In the genomic region with DNA sequence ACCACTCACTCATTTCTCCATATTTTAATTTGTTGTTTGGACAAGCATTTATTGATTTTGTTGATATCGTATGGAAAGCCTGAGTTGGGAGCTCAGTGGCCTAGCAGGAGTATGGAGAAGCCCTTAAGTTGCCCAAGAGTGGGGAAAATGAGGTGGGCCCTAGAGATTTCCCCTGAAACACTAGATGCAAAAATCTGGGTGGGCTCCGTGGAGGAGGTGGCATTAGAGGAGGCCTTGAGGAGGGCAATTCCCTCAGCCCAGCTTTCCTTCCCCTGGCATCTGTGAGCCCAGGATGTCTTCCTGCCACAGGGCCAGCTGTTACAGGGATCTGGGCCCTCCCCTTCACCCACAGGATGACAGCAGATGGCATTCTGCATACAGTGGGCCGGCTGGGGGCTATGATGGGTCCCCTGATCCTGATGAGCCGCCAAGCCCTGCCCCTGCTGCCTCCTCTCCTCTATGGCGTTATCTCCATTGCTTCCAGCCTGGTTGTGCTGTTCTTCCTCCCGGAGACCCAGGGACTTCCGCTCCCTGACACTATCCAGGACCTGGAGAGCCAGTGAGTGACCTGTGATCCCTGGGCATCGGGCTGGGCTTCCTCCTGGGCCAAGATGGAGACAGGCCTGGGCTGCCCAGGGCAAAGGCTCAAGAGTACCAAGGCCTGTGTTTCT, we compare ENCODE assay signal across 23 cellular contexts. TPM values are rescaled to one million over a fixed set of nuclear protein-coding genes. Genes with fewer than 3 reads are reported as not detected.
"Had no signal": no experiment of that assay in that cellular context is flagged by ENCODE, and none has a peak within 500 bp of the region (broad histone marks: within the 10 kb centered on the region; RNA-seq: fewer than 3 reads in every experiment).

No MANE protein-coding gene starts in this region.

- H3K27ac Mint-ChIP-seq: activated CD8-positive, alpha-beta memory T cell treated with anti-CD3 and anti-CD28 coated beads, Interleukin-2, amount 10 ng/mL, durations not matched to agents 7 days and 5 days; activated T-helper 2 cell treated with anti-CD3 and anti-CD28 coated beads, Interferon-gamma antibody, Interleukin-2, Interleukin-4, amounts not matched to agents 10 μg/mL and 5 μg/mL and 100 μg/mL, durations not matched to agents 14 hours and 24 hours and 36 hours; natural killer cell had no signal

- H3K36me3 ChIP-seq: adrenal gland, cardiac muscle cell, gastrocnemius medialis, heart left ventricle, suprapubic skin had no signal

- ATAC-seq: activated CD8-positive, alpha-beta memory T cell treated with anti-CD3 and anti-CD28 coated beads, Interleukin-2, amount 10 ng/mL, durations not matched to agents 7 days and 5 days; gastrocnemius medialis; heart left ventricle; left cardiac atrium; natural killer cell; right cardiac atrium had no signal

- H3K4me1 ChIP-seq: gastrocnemius medialis had no signal

- H3K9me3 Mint-ChIP-seq: activated T-helper 2 cell treated with anti-CD3 and anti-CD28 coated beads, Interferon-gamma antibody, Interleukin-2, Interleukin-4, amounts not matched to agents 10 μg/mL and 5 μg/mL and 100 μg/mL, durations not matched to agents 14 hours and 24 hours and 36 hours; natural killer cell had no signal

- H3K4me3 ChIP-seq: adrenal gland, cardiac muscle cell, gastrocnemius medialis, heart left ventricle, mucosa of descending colon, suprapubic skin had no signal

- H3K4me3 Mint-ChIP-seq: activated CD8-positive, alpha-beta memory T cell treated with anti-CD3 and anti-CD28 coated beads, Interleukin-2, amount 10 ng/mL, durations not matched to agents 7 days and 5 days; natural killer cell had no signal

- H3K9me3 ChIP-seq: adrenal gland, gastrocnemius medialis, heart left ventricle, mucosa of descending colon, suprapubic skin had no signal

- H3K36me3 Mint-ChIP-seq: activated CD8-positive, alpha-beta memory T cell treated with anti-CD3 and anti-CD28 coated beads, Interleukin-2, amount 10 ng/mL, durations not matched to agents 7 days and 5 days; natural killer cell had no signal

- DNase-seq: activated CD4-positive, alpha-beta T cell treated with anti-CD3 and anti-CD28 coated beads, Interleukin-2, amount 50 U/mL, for 48 hours; activated CD8-positive, alpha-beta memory T cell treated with anti-CD3 and anti-CD28 coated beads, Interleukin-2, amount 10 ng/mL, durations not matched to agents 7 days and 5 days; activated naive CD4-positive, alpha-beta T cell treated with anti-CD3 and anti-CD28 coated beads, Interleukin-2, amount 50 U/mL, for 16 hours; activated T-cell treated with anti-CD3 and anti-CD28 coated beads, Interleukin-2, amount 50 U/mL, for 1 hour; adrenal gland; erythroblast; gastrocnemius medialis; heart left ventricle; left cardiac atrium; natural killer cell; nucleus accumbens; right cardiac atrium; small intestine; stimulated activated CD4-positive, alpha-beta T cell treated with anti-CD3 and anti-CD28 coated beads, Interleukin-4, amount 100 ng/mL, for 4 hours; stimulated activated CD8-positive, alpha-beta memory T cell treated with anti-CD3 and anti-CD28 coated beads, Interleukin-4, amount 100 ng/mL, for 48 hours; stimulated activated naive CD4-positive, alpha-beta T cell treated with Interleukin-2 at 50 U/mL for 16 hours; T-helper 1 cell; T1000 had no signal

- H3K27me3 ChIP-seq: adrenal gland, cardiac muscle cell, gastrocnemius medialis, suprapubic skin had no signal

- H3K27ac ChIP-seq: adrenal gland, cardiac muscle cell, gastrocnemius medialis, heart left ventricle, suprapubic skin had no signal

RNA-seq across cellular contexts. Expression of a gene that starts 13.7 kb away (rescaled TPM):
- total RNA-seq: activated CD8-positive, alpha-beta memory T cell treated with anti-CD3 and anti-CD28 coated beads, Interleukin-2, amount 10 ng/mL, durations not matched to agents 7 days and 5 days; activated T-helper 2 cell treated with anti-CD3 and anti-CD28 coated beads, Interferon-gamma antibody, Interleukin-2, Interleukin-4, amounts not matched to agents 10 μg/mL and 5 μg/mL and 100 μg/mL, durations not matched to agents 14 hours and 24 hours and 36 hours; cardiac muscle cell; gastrocnemius medialis; heart left ventricle; left cardiac atrium; natural killer cell; right cardiac atrium; suprapubic skin had no signal
- polyA plus RNA-seq: heart left ventricle, right cardiac atrium had no signal

RNA-seq across cellular contexts. Expression of a gene that starts 21.6 kb away (rescaled TPM):
- total RNA-seq: activated CD8-positive, alpha-beta memory T cell treated with anti-CD3 and anti-CD28 coated beads, Interleukin-2, amount 10 ng/mL, durations not matched to agents 7 days and 5 days; activated T-helper 2 cell treated with anti-CD3 and anti-CD28 coated beads, Interferon-gamma antibody, Interleukin-2, Interleukin-4, amounts not matched to agents 10 μg/mL and 5 μg/mL and 100 μg/mL, durations not matched to agents 14 hours and 24 hours and 36 hours; adrenal gland; cardiac muscle cell; gastrocnemius medialis; heart left ventricle; left cardiac atrium; mucosa of descending colon; natural killer cell; right cardiac atrium; suprapubic skin; ureter had no signal
- polyA plus RNA-seq: adrenal gland, cardiac muscle cell, heart left ventricle, right cardiac atrium, small intestine had no signal
